8 cellular contexts compared by ENCODE assay signal in genomic region chrX:39152106-39152649, GRCh38.
DNase-seq lines count a peak whose midpoint lies in the region; TF ChIP-seq lines count a peak whose summit lies in the region.

No MANE protein-coding gene starts in this region.

- DNase-seq in Calu3 (peak; percentile 50), SK-N-DZ (ENCODE audit: low spot score) (peak; percentile 89), ecto neural progenitor cell (ENCODE audit: low spot score) (peak; percentile 80), vagina (ENCODE audit: extremely low spot score in 2 of 2) (no peak), A172 (ENCODE audit: low spot score) (no peak), epidermal melanocyte (ENCODE audit: insufficient read length, low spot score) (no peak)

- no peak overlapping the region for H3K27ac ChIP-seq in vagina

- CTCF ChIA-PET in Calu3 (lab: Charles Lee): interaction anchor here (0.7 to 1.0 kb wide), 2 partner anchors 384 to 400 kb away, joined by 4 to 5 read pairs; no protein-coding TSS in a partner anchor

- no peaks in the 10 kb centered on the region for H3K36me3 ChIP-seq in vagina

- H3K27me3 Mint-ChIP-seq in Calu3 (ENCODE audit: unreplicated experiment) (peaks cover 5% of the 10 kb centered on the region), nephron (ENCODE audit: low read depth) (no peaks in the 10 kb centered on the region)

- no peaks in the 10 kb centered on the region for H3K4me1 ChIP-seq in vagina

- H3K4me3 ChIP-seq in vagina: no peak overlapping the region

- no peak overlapping the region for H3K27ac Mint-ChIP-seq in Calu3 (ENCODE audit: unreplicated experiment)
- H3K27ac Mint-ChIP-seq in nephron: peak overlapping the region in 2 of 3 experiments; percentile 30 to 55

- no peak for TF ChIP-seq POLR2A in vagina (IDR thresholded peaks at IDR 0.05)

- H3K36me3 Mint-ChIP-seq in Calu3 (ENCODE audit: insufficient read depth, unreplicated experiment): no peaks in the 10 kb centered on the region
- no peaks in the 10 kb centered on the region for H3K36me3 Mint-ChIP-seq in nephron (ENCODE audit: low read depth)

- no peak overlapping the region for H3K4me3 Mint-ChIP-seq in Calu3 (ENCODE audit: low read depth, unreplicated experiment)
- no peak overlapping the region for H3K4me3 Mint-ChIP-seq in nephron

- no TSS peak for BruUV-seq in Calu3 (replicated peaks; lab: Mats Ljungman, UMichigan)

- peak; percentile 34 for TF ChIP-seq CTCF in Calu3 (IDR thresholded peaks at IDR 0.05; ENCODE audit: unreplicated experiment)
- TF ChIP-seq CTCF in LNCAP (IDR thresholded peaks at IDR 0.05): peak; percentile 47
- TF ChIP-seq CTCF in nephron (IDR thresholded peaks at IDR 0.05; ENCODE audit: unreplicated experiment in 3 of 3): peak; percentile 41 to 61 (median 49)
- no peak for TF ChIP-seq CTCF in vagina (IDR thresholded peaks at IDR 0.05)

- H3K9me3 ChIP-seq in vagina: no peaks in the 10 kb centered on the region

- intact Hi-C loops in Calu3 (cut with micrococcal nuclease; ENCODE audit: unreplicated experiment) (loop anchor here (5.0 kb wide), 1 partner anchor 400 kb away; no protein-coding TSS in a partner anchor), vagina (cut with DNase I) (no loop called here)

- H3K9me3 Mint-ChIP-seq in Calu3 (ENCODE audit: low read depth, unreplicated experiment): no peaks in the 10 kb centered on the region
- no peaks in the 10 kb centered on the region for H3K9me3 Mint-ChIP-seq in nephron

- no peaks in the 10 kb centered on the region for H3K27me3 ChIP-seq in vagina

- peaks cover 29% of the 10 kb centered on the region for H3K4me1 Mint-ChIP-seq in Calu3 (ENCODE audit: low read depth, unreplicated experiment)
- H3K4me1 Mint-ChIP-seq in nephron: peaks cover 35% of the 10 kb centered on the region

Comparison
In these comparisons a context has a peak if more than half of its experiments do, and no peak if none do; other contexts are left out.
1. DNase-seq: peak in Calu3 (single experiment), SK-N-DZ (single experiment) and ecto neural progenitor cell (single experiment); none in vagina (0 of 2), A172 (single experiment) and epidermal melanocyte (single experiment).
2. CTCF ChIP-seq: peak in Calu3 (single experiment), LNCAP (single experiment) and nephron (3 of 3); none in vagina (0 of 3).